In genomic region chr9:69805962-69806633, GRCh38 we compare ENCODE assay signal across 20 cellular contexts. TPM values are rescaled to one million over a fixed set of nuclear protein-coding genes. Genes with fewer than 3 reads are reported as not detected.
DNase-seq lines count a peak whose midpoint lies in the region; ATAC-seq, FAIRE-seq and TF ChIP-seq lines count a peak whose summit lies in the region.
"Had no signal": no experiment of that assay in that cellular context is flagged by ENCODE, and none has a peak within 500 bp of the region (broad histone marks: within the 10 kb centered on the region; RNA-seq: fewer than 3 reads in every experiment).

No MANE protein-coding gene starts in this region.

- H3K9me3 ChIP-seq in right lobe of liver, result no peaks in the 10 kb centered on the region
- H3K9me3 ChIP-seq in HepG2 (ENCODE audit: low read length), result no peaks in the 10 kb centered on the region
- no peaks in the 10 kb centered on the region for H3K9me3 ChIP-seq in astrocyte (ENCODE audit: insufficient read depth, low read depth, low read length)
- no peaks in the 10 kb centered on the region for H3K9me3 ChIP-seq in upper lobe of right lung

- whole genome bisulfite sequencing in right lobe of liver (ENCODE audit: insufficient coverage, low coverage, low lambda C conversion rate, missing lambda C conversion rate), result 39% methylated on average over 2 of the region's 3 CpGs
- 1% methylated on average over 3 of the region's 3 CpGs for WGBS in HepG2 (ENCODE audit: low lambda C conversion rate)

- no peak overlapping the region for H3K4me2 ChIP-seq in HepG2 (ENCODE audit: low read depth, low read length)
- no peak overlapping the region for H3K4me2 ChIP-seq in astrocyte (ENCODE audit: low read length)
- H3K4me2 ChIP-seq: KMS-11, neural progenitor cell had no signal

- H3K9ac ChIP-seq in HepG2 (ENCODE audit: insufficient read depth, low read depth, low read length) (no peak overlapping the region), astrocyte (ENCODE audit: low read length) (no peak overlapping the region)
- H3K9ac ChIP-seq: KMS-11, neural progenitor cell had no signal

- no peak for TF ChIP-seq POLR2A in right lobe of liver (IDR thresholded peaks at IDR 0.05)
- no peak for TF ChIP-seq POLR2A in HepG2 (IDR thresholded peaks at IDR 0.05; ENCODE audit: insufficient read depth in 1 of 2, low read depth in 2 of 2, low read length in 2 of 2)

- CTCF ChIA-PET in HepG2 (lab: Yijun Ruan, JAX; ENCODE audit: low intra/inter-chr PET ratio, low total read pairs), result no interaction called here

- no peaks in the 10 kb centered on the region for H3K4me1 Mint-ChIP-seq in astrocyte (ENCODE audit: low read depth, unreplicated experiment)
- H3K4me1 Mint-ChIP-seq: neural progenitor cell had no signal

- TF ChIP-seq RAD21 in HepG2 (CRISPR knock-in tag; IDR thresholded peaks at IDR 0.05), result no peak

- FAIRE-seq in HepG2 (lab: Jason Lieb, UNC) (no peak), astrocyte (lab: Jason Lieb, UNC) (no peak)

- H2AFZ ChIP-seq in HepG2 (ENCODE audit: low read length), result no peak overlapping the region
- no peak overlapping the region for H2AFZ ChIP-seq in astrocyte (ENCODE audit: low read depth, low read length)
- H2AFZ ChIP-seq: neural progenitor cell had no signal

- H3K79me2 ChIP-seq in HepG2 (ENCODE audit: insufficient read depth, low read length), result no peaks in the 10 kb centered on the region
- H3K79me2 ChIP-seq in astrocyte (ENCODE audit: insufficient read depth, low read length), result no peaks in the 10 kb centered on the region

- H4K20me1 ChIP-seq in HepG2 (ENCODE audit: insufficient read depth, low read length), result no peaks in the 10 kb centered on the region
- H4K20me1 ChIP-seq in astrocyte (ENCODE audit: insufficient read depth, low read length), result no peaks in the 10 kb centered on the region

- peak; percentile 42 to 78 (median 54) for ATAC-seq in right lobe of liver
- no peak for ATAC-seq in HepG2
- ATAC-seq in left lobe of liver, result peak; percentile 45
- peak; percentile 72 for ATAC-seq in upper lobe of right lung

- no TSS peak for BruUV-seq in HepG2 (replicated peaks; lab: Mats Ljungman, UMichigan)

- in situ Hi-C loops in HepG2 (cut with HindIII; ENCODE audit: extremely low pct_ligation_motif_present, low pct_unique_long_range_greater_than_20kb), result no loop called here

- no peak overlapping the region for H3K27ac Mint-ChIP-seq in astrocyte (ENCODE audit: unreplicated experiment)
- H3K27ac Mint-ChIP-seq: activated naive CD8-positive, alpha-beta T cell treated with anti-CD3 and anti-CD28 coated beads, Interleukin-2, amount 10 ng/mL, durations not matched to agents 7 days and 5 days; activated T-cell treated with anti-CD3 and anti-CD28 coated beads, Interleukin-2, amount 50 U/mL, for 24 hours; neural progenitor cell had no signal

- H3K4me1 ChIP-seq in right lobe of liver, result no peaks in the 10 kb centered on the region
- peaks cover 9% of the 10 kb centered on the region for H3K4me1 ChIP-seq in HepG2 (ENCODE audit: insufficient read depth, low read length)
- H3K4me1 ChIP-seq in astrocyte (ENCODE audit: insufficient read depth, low read length), result no peaks in the 10 kb centered on the region
- H3K4me1 ChIP-seq in upper lobe of right lung, result peaks cover 8% of the 10 kb centered on the region
- H3K4me1 ChIP-seq: neural progenitor cell had no signal

- intact Hi-C loops in right lobe of liver (cut with DNase I) (no loop called here), HepG2 (cut with micrococcal nuclease; ENCODE audit: unreplicated experiment) (no loop called here), upper lobe of right lung (cut with DNase I) (no loop called here)

- H3K27me3 Mint-ChIP-seq in astrocyte (ENCODE audit: low read depth, unreplicated experiment), result peaks cover 1% of the 10 kb centered on the region

- TF ChIP-seq CTCF in right lobe of liver (IDR thresholded peaks at IDR 0.05) (no peak), HepG2 (CRISPR knock-in tag; IDR thresholded peaks at IDR 0.05) (no peak), astrocyte (IDR thresholded peaks at IDR 0.05; ENCODE audit: insufficient read depth, low read depth, low read length) (no peak), upper lobe of right lung (IDR thresholded peaks at IDR 0.05) (no peak)

- no peaks in the 10 kb centered on the region for H3K36me3 Mint-ChIP-seq in astrocyte (ENCODE audit: low read depth, unreplicated experiment)
- H3K36me3 Mint-ChIP-seq: neural progenitor cell had no signal

- TF ChIP-seq EP300 in HepG2 (IDR thresholded peaks at IDR 0.05; ENCODE audit: low read depth in 2 of 2, low read length in 2 of 2), result no peak
- no peak for TF ChIP-seq EP300 in HepG2 (CRISPR knock-in tag; IDR thresholded peaks at IDR 0.05; ENCODE audit: borderline replicate concordance)

- H3K27ac ChIP-seq in right lobe of liver (no peak overlapping the region), HepG2 (ENCODE audit: extremely low read length, insufficient read depth, low read length) (no peak overlapping the region), astrocyte (ENCODE audit: low read depth, low read length) (no peak overlapping the region), upper lobe of right lung (no peak overlapping the region)
- H3K27ac ChIP-seq: KMS-11, neural progenitor cell had no signal

- H3K27me3 ChIP-seq in right lobe of liver, result no peaks in the 10 kb centered on the region
- peaks cover 0 to 3% of the 10 kb centered on the region in 2 experiments; a peak in 1 of 5 replicates for H3K27me3 ChIP-seq in HepG2 (ENCODE audit: control insufficient read depth in 1 of 2, insufficient read depth in 2 of 2, low read length in 2 of 2)
- H3K27me3 ChIP-seq in astrocyte (ENCODE audit: insufficient read depth, low read length), result no peaks in the 10 kb centered on the region
- no peaks in the 10 kb centered on the region for H3K27me3 ChIP-seq in upper lobe of right lung
- H3K27me3 ChIP-seq: neural progenitor cell had no signal

- no peak overlapping the region for H3K4me3 ChIP-seq in right lobe of liver
- no peak overlapping the region for H3K4me3 ChIP-seq in HepG2 (replicated peaks in 1 of 3; ENCODE audit: insufficient read depth in 1 of 3, low read depth in 2 of 3, low read length in 3 of 3)
- no peak overlapping the region for H3K4me3 ChIP-seq in astrocyte (ENCODE audit: insufficient read depth, low read depth, low read length)
- no peak overlapping the region for H3K4me3 ChIP-seq in upper lobe of right lung
- H3K4me3 ChIP-seq: neural progenitor cell had no signal

- DNase-seq in right lobe of liver (no peak), HepG2 (ENCODE audit: low spot score) (no peak), astrocyte (ENCODE audit: low read depth) (peak; percentile 27), left lobe of liver (ENCODE audit: low spot score) (no peak), upper lobe of right lung (no peak), occipital lobe (lab: John Stamatoyannopoulos, UW) (no peak), NCI-H1694 treated with DMSO at 0.1 percent for 48 hours (lab: John Stamatoyannopoulos, UW) (no peak)
- DNase-seq in activated CD4-positive, alpha-beta T cell treated with anti-CD3 and anti-CD28 coated beads for 4 hours, result no peak
- DNase-seq: activated CD4-positive, alpha-beta T cell treated with anti-CD3 and anti-CD28 coated beads for 48 hours; activated naive CD8-positive, alpha-beta T cell treated with anti-CD3 and anti-CD28 coated beads, Interleukin-2, amount 10 ng/mL, durations not matched to agents 7 days and 5 days; activated T-cell treated with anti-CD3 and anti-CD28 coated beads, Interleukin-2, amount 50 U/mL, for 24 hours; DMS 273 treated with DMSO at 0.1 percent for 48 hours; NCI-H1930; stimulated activated CD4-positive, alpha-beta T cell treated with anti-CD3 and anti-CD28 coated beads, Interleukin-12 subunit alpha, Interleukin-12 subunit beta, amount 100 ng/mL, for 4 hours had no signal

- peaks cover 2% of the 10 kb centered on the region for H3K9me3 Mint-ChIP-seq in astrocyte (ENCODE audit: unreplicated experiment)
- H3K9me3 Mint-ChIP-seq: activated naive CD8-positive, alpha-beta T cell treated with anti-CD3 and anti-CD28 coated beads, Interleukin-2, amount 10 ng/mL, durations not matched to agents 7 days and 5 days; activated T-cell treated with anti-CD3 and anti-CD28 coated beads, Interleukin-2, amount 50 U/mL, for 24 hours; neural progenitor cell had no signal

- no peaks in the 10 kb centered on the region for H3K36me3 ChIP-seq in right lobe of liver
- no peaks in the 10 kb centered on the region for H3K36me3 ChIP-seq in HepG2 (replicated peaks in 1 of 2; ENCODE audit: control insufficient read depth in 1 of 2, insufficient read depth in 2 of 2, low read length in 2 of 2)
- no peaks in the 10 kb centered on the region for H3K36me3 ChIP-seq in astrocyte (ENCODE audit: insufficient read depth, low read length)
- no peaks in the 10 kb centered on the region for H3K36me3 ChIP-seq in upper lobe of right lung
- H3K36me3 ChIP-seq: neural progenitor cell had no signal

- no peak overlapping the region for H3K4me3 Mint-ChIP-seq in astrocyte (ENCODE audit: unreplicated experiment)
- H3K4me3 Mint-ChIP-seq: activated naive CD8-positive, alpha-beta T cell treated with anti-CD3 and anti-CD28 coated beads, Interleukin-2, amount 10 ng/mL, durations not matched to agents 7 days and 5 days; activated T-cell treated with anti-CD3 and anti-CD28 coated beads, Interleukin-2, amount 50 U/mL, for 24 hours; neural progenitor cell had no signal

- POLR2A ChIA-PET in HepG2 (lab: Yijun Ruan, JAX), result no interaction called here

RNA-seq across cellular contexts. Expression of gene CFAP95, which starts 14.5 kb away (rescaled TPM):
- total RNA-seq in right lobe of liver, result not detected
- total RNA-seq in HepG2 (2016; rRNA removed; fragmentation: Illumina TruSeq; extraction: Trizol), result not detected in 2 replicates
- not detected in 2 replicates for total RNA-seq in HepG2 (2016; cell fraction: cytosol; rRNA removed; fragmentation: Illumina TruSeq; extraction: Trizol; ENCODE audit: low read depth)
- not detected in 2 replicates for total RNA-seq in HepG2 (2016; cell fraction: insoluble cytoplasmic fraction; rRNA removed; fragmentation: Illumina TruSeq; extraction: Trizol)
- not detected in 2 replicates for total RNA-seq in HepG2 (2016; cell fraction: membrane; rRNA removed; fragmentation: Illumina TruSeq; extraction: Trizol)
- total RNA-seq in HepG2 (2016; cell fraction: nucleus; rRNA removed; fragmentation: Illumina TruSeq; extraction: Trizol), result not detected in 2 replicates
- not detected in 2 replicates for polyA plus RNA-seq in HepG2 (2011; rRNA removed)
- polyA plus RNA-seq in HepG2 (2011; cell fraction: cytosol; rRNA removed), result not detected in 2 replicates
- polyA plus RNA-seq in HepG2 (2011; cell fraction: nucleus; rRNA removed), result not detected in 2 replicates
- polyA plus RNA-seq in HepG2 (2012), result not detected in 2 replicates
- not detected in 2 replicates for polyA plus RNA-seq in HepG2 (2016; cell fraction: cytosol; fragmentation: Illumina TruSeq; extraction: Trizol; ENCODE audit: low read depth)
- not detected in 2 replicates for polyA plus RNA-seq in HepG2 (2016; cell fraction: insoluble cytoplasmic fraction; fragmentation: Illumina TruSeq; extraction: Trizol; ENCODE audit: low read depth)
- polyA plus RNA-seq in HepG2 (2016; cell fraction: membrane; fragmentation: Illumina TruSeq; extraction: Trizol; ENCODE audit: low read depth), result not detected in 2 replicates
- polyA plus RNA-seq in HepG2 (2016; cell fraction: nucleus; fragmentation: Illumina TruSeq; extraction: Trizol; ENCODE audit: insufficient read depth, low read depth), result not detected in 2 replicates
- not detected in 2 replicates for polyA minus RNA-seq in HepG2 (2011; rRNA and poly(A)+ RNA removed; ENCODE audit: low replicate concordance)
- polyA minus RNA-seq in HepG2 (2011; cell fraction: cytosol; rRNA and poly(A)+ RNA removed), result not detected in 2 replicates
- polyA minus RNA-seq in HepG2 (2011; cell fraction: nucleus; rRNA and poly(A)+ RNA removed), result not detected in 2 replicates
- total RNA-seq in astrocyte, result 0.53 and 0.91 TPM in 2 replicates
- not detected for total RNA-seq in left lobe of liver
- total RNA-seq in upper lobe of right lung, result not detected
- total RNA-seq in occipital lobe, result not detected
- total RNA-seq: cerebellum, H4, lower leg skin, OCI-LY7 had no signal

RNA-seq across cellular contexts. Expression of gene PTAR1, which starts 46.3 kb away (rescaled TPM):
- total RNA-seq in right lobe of liver (10 to 100 TPM; 21.5 to 33.3 (median 27.0) TPM), HepG2 (2016; rRNA removed; fragmentation: Illumina TruSeq; extraction: Trizol) (42.1 and 58.0 TPM in 2 replicates), astrocyte (73.9 and 76.8 TPM in 2 replicates), left lobe of liver (23.1 TPM), upper lobe of right lung (48.9 TPM), occipital lobe (94.5 TPM)
- 11.4 and 11.5 TPM in 2 replicates for total RNA-seq in HepG2 (2016; cell fraction: cytosol; rRNA removed; fragmentation: Illumina TruSeq; extraction: Trizol; ENCODE audit: low read depth)
- 43.2 and 58.9 TPM in 2 replicates for total RNA-seq in HepG2 (2016; cell fraction: insoluble cytoplasmic fraction; rRNA removed; fragmentation: Illumina TruSeq; extraction: Trizol)
- 18.8 and 19.1 TPM in 2 replicates for total RNA-seq in HepG2 (2016; cell fraction: membrane; rRNA removed; fragmentation: Illumina TruSeq; extraction: Trizol)
- 84.8 and 87.1 TPM in 2 replicates for total RNA-seq in HepG2 (2016; cell fraction: nucleus; rRNA removed; fragmentation: Illumina TruSeq; extraction: Trizol)
- 19.8 and 26.5 TPM in 2 replicates for polyA plus RNA-seq in HepG2 (2011; rRNA removed)
- 5.7 and 8.5 TPM in 2 replicates for polyA plus RNA-seq in HepG2 (2011; cell fraction: cytosol; rRNA removed)
- 47.8 and 47.9 TPM in 2 replicates for polyA plus RNA-seq in HepG2 (2011; cell fraction: nucleus; rRNA removed)
- polyA plus RNA-seq in HepG2 (2012), result 24.2 and 28.4 TPM in 2 replicates
- polyA plus RNA-seq in HepG2 (2016; cell fraction: cytosol; fragmentation: Illumina TruSeq; extraction: Trizol; ENCODE audit: low read depth), result 6.5 and 7.0 TPM in 2 replicates
- 15.3 and 19.3 TPM in 2 replicates for polyA plus RNA-seq in HepG2 (2016; cell fraction: insoluble cytoplasmic fraction; fragmentation: Illumina TruSeq; extraction: Trizol; ENCODE audit: low read depth)
- 7.6 and 7.8 TPM in 2 replicates for polyA plus RNA-seq in HepG2 (2016; cell fraction: membrane; fragmentation: Illumina TruSeq; extraction: Trizol; ENCODE audit: low read depth)
- 41.5 and 44.9 TPM in 2 replicates for polyA plus RNA-seq in HepG2 (2016; cell fraction: nucleus; fragmentation: Illumina TruSeq; extraction: Trizol; ENCODE audit: insufficient read depth, low read depth)
- 28.0 and 32.7 TPM in 2 replicates for polyA minus RNA-seq in HepG2 (2011; rRNA and poly(A)+ RNA removed; ENCODE audit: low replicate concordance)
- 30.5 and 36.6 TPM in 2 replicates for polyA minus RNA-seq in HepG2 (2011; cell fraction: cytosol; rRNA and poly(A)+ RNA removed)
- polyA minus RNA-seq in HepG2 (2011; cell fraction: nucleus; rRNA and poly(A)+ RNA removed), result 189 and 200 TPM in 2 replicates
